16 cellular contexts compared by ENCODE assay signal in genomic region chr6:112010328-112010727, GRCh38. TPM values are rescaled to one million over a fixed set of nuclear protein-coding genes. Genes with fewer than 3 reads are reported as not detected.
DNase-seq lines count a peak whose midpoint lies in the region; ATAC-seq and TF ChIP-seq lines count a peak whose summit lies in the region.
"Had no signal": no experiment of that assay in that cellular context is flagged by ENCODE, and none has a peak within 500 bp of the region (broad histone marks: within the 10 kb centered on the region; RNA-seq: fewer than 3 reads in every experiment).

No MANE protein-coding gene starts in this region.

- CTCF ChIA-PET in mammary epithelial cell (lab: Charles Lee; ENCODE audit: low non-redundant PET), result interaction anchor here (0.6 to 0.7 kb wide), 2 partner anchors 35 to 153 kb away, joined by 3 to 4 read pairs; no protein-coding TSS in a partner anchor

- H3K9ac ChIP-seq in mammary epithelial cell (ENCODE audit: insufficient read depth, low read length), result no peak overlapping the region

- H3K27me3 ChIP-seq in mammary epithelial cell (ENCODE audit: insufficient read depth, low read length) (no peaks in the 10 kb centered on the region), osteoblast (ENCODE audit: insufficient read depth, low read length) (no peaks in the 10 kb centered on the region)
- H3K27me3 ChIP-seq: right atrium auricular region, upper lobe of left lung had no signal

- H3K79me2 ChIP-seq in mammary epithelial cell (ENCODE audit: insufficient read depth, low read length) (no peaks in the 10 kb centered on the region), osteoblast (ENCODE audit: insufficient read depth, low read length) (no peaks in the 10 kb centered on the region)

- H3K36me3 ChIP-seq in mammary epithelial cell (ENCODE audit: insufficient read depth, low read length), result no peaks in the 10 kb centered on the region
- H3K36me3 ChIP-seq in osteoblast (ENCODE audit: insufficient read depth, low read length), result no peaks in the 10 kb centered on the region
- H3K36me3 ChIP-seq: right atrium auricular region, upper lobe of left lung had no signal

- TF ChIP-seq CTCF in mammary epithelial cell (conservative IDR thresholded peaks at IDR 0.05 in 1 of 2, IDR thresholded peaks at IDR 0.05 in 1 of 2; ENCODE audit: extremely low read depth in 1 of 2, insufficient read depth in 1 of 2, low read depth in 1 of 2, low read length in 2 of 2) (peak in 1 of 2 donors; percentile 53), osteoblast (IDR thresholded peaks at IDR 0.05; ENCODE audit: extremely low read depth, low read depth, low read length) (peak; percentile 45)

- H3K27ac ChIP-seq in mammary epithelial cell (ENCODE audit: insufficient read depth, low read depth, low read length) (no peak overlapping the region), osteoblast (ENCODE audit: low read depth, low read length) (no peak overlapping the region)
- H3K27ac ChIP-seq: HL-60, right atrium auricular region, upper lobe of left lung had no signal

- dilution Hi-C loops in mammary epithelial cell (cut with HindIII; ENCODE audit: low sequenced_read_pairs), result no loop called here

- no peak overlapping the region for H3K4me3 ChIP-seq in mammary epithelial cell (replicated peaks in 1 of 3; ENCODE audit: insufficient read depth in 1 of 3, low read depth in 2 of 3, low read length in 3 of 3)
- no peak overlapping the region for H3K4me3 ChIP-seq in osteoblast (ENCODE audit: insufficient read depth, low read length)
- H3K4me3 ChIP-seq: right atrium auricular region, upper lobe of left lung had no signal

- H3K9me3 ChIP-seq in mammary epithelial cell (replicated peaks; ENCODE audit: insufficient read depth, low read length), result no peaks in the 10 kb centered on the region
- H3K9me3 ChIP-seq in osteoblast (ENCODE audit: low read depth, low read length), result no peaks in the 10 kb centered on the region
- H3K9me3 ChIP-seq: right atrium auricular region, upper lobe of left lung had no signal

- intact Hi-C loops in mammary epithelial cell (cut with micrococcal nuclease), result loop anchor here (1.0 kb wide), 2 partner anchors 19 to 33 kb away; no protein-coding TSS in a partner anchor

- H3K4me2 ChIP-seq in mammary epithelial cell (ENCODE audit: insufficient read depth, low read depth, low read length), result no peak overlapping the region
- H3K4me2 ChIP-seq in osteoblast (ENCODE audit: insufficient read depth, low read length), result no peak overlapping the region

- WGBS in mammary epithelial cell (ENCODE audit: low coverage, missing lambda C conversion rate), result 86% methylated on average over 5 of the region's 5 CpGs

- no peak overlapping the region for H2AFZ ChIP-seq in mammary epithelial cell (ENCODE audit: low read depth, low read length)
- peak overlapping the region; percentile 48 for H2AFZ ChIP-seq in osteoblast (ENCODE audit: low read length)

- in situ Hi-C loops in mammary epithelial cell (cut with MboI; ENCODE audit: low sequenced_read_pairs in 2 of 2), result no loop called here

- H4K20me1 ChIP-seq in mammary epithelial cell (ENCODE audit: insufficient read depth, low read length) (no peaks in the 10 kb centered on the region), osteoblast (ENCODE audit: insufficient read depth, low read length) (no peaks in the 10 kb centered on the region)

- BruUV-seq in mammary epithelial cell (replicated peaks; lab: Mats Ljungman, UMichigan), result no TSS peak

- DNase-seq in activated CD4-positive, alpha-beta T cell treated with anti-CD3 and anti-CD28 coated beads for 48 hours, result peak; percentile 31
- DNase-seq in activated CD4-positive, alpha-beta T cell treated with anti-CD3 and anti-CD28 coated beads, Interleukin-2, amount 50 U/mL, for 1 hour, result no peak
- DNase-seq in M059J (ENCODE audit: low read depth) (peak; percentile 57), mammary epithelial cell (peak; percentile 21), osteoblast (ENCODE audit: insufficient read length, low spot score, missing footprints) (no peak), NCI-H446 treated with DMSO at 0.1 percent for 48 hours (lab: John Stamatoyannopoulos, UW) (no peak), GM03348 (ENCODE audit: low spot score) (no peak)
- DNase-seq: aorta, NCI-H1092, NCI-H748 treated with DMSO at 0.1 percent for 48 hours, upper lobe of left lung had no signal

- H3K4me1 ChIP-seq in mammary epithelial cell (ENCODE audit: insufficient read depth, low read length) (peaks cover 11% of the 10 kb centered on the region), osteoblast (ENCODE audit: insufficient read depth, low read length) (peaks cover 27% of the 10 kb centered on the region)

- ATAC-seq in HG03039 (IDR thresholded peaks at IDR 0.05; ENCODE audit: unreplicated experiment), result no peak

RNA-seq across cellular contexts. Expression of gene CCN6, which starts 43.6 kb away (rescaled TPM):
- not detected in 2 replicates for total RNA-seq in M059J (2014; rRNA removed; shearing (Covaris generic))
- total RNA-seq in mammary epithelial cell (1 to 10 TPM; 6.0 to 8.2 TPM), osteoblast (6.8 and 6.9 TPM in 2 replicates)
- 20.3 TPM for polyA plus RNA-seq in mammary epithelial cell
- polyA minus RNA-seq in mammary epithelial cell, result 5.9 TPM
- total RNA-seq: activated CD8-positive, alpha-beta memory T cell treated with anti-CD3 and anti-CD28 coated beads for 36 hours; aorta; mononuclear cell; right atrium auricular region; upper lobe of left lung had no signal
- polyA plus RNA-seq: aorta had no signal

Comparison
In these comparisons a context has a peak if more than half of its experiments do, and no peak if none do; other contexts are left out.
1. DNase-seq: peak in activated CD4-positive, alpha-beta T cell treated with anti-CD3 and anti-CD28 coated beads for 48 hours (single experiment), M059J (single experiment) and mammary epithelial cell (single experiment); none in activated CD4-positive, alpha-beta T cell treated with anti-CD3 and anti-CD28 coated beads, Interleukin-2, amount 50 U/mL, for 1 hour (single experiment), osteoblast (single experiment), NCI-H446 treated with DMSO at 0.1 percent for 48 hours (single experiment) and GM03348 (single experiment).